In genomic region chr12:38110026-38110699, GRCh38 we compare ENCODE assay signal across 22 cellular contexts.
"Had no signal": no experiment of that assay in that cellular context is flagged by ENCODE, and none has a peak within 500 bp of the region (broad histone marks: within the 10 kb centered on the region; RNA-seq: fewer than 3 reads in every experiment).

No MANE protein-coding gene starts in this region.

- H3K36me3 ChIP-seq: esophagus muscularis mucosa, gastrocnemius medialis, heart right ventricle, lower lobe of right lung, neural progenitor cell, ovary, right lobe of liver, tibial artery, upper lobe of left lung, vagina had no signal

- H3K4me3 ChIP-seq: coronary artery, esophagus muscularis mucosa, gastrocnemius medialis, heart right ventricle, lower lobe of right lung, neural progenitor cell, ovary, right lobe of liver, tibial artery, upper lobe of left lung, vagina had no signal

- H3K9ac ChIP-seq: neural progenitor cell had no signal

- H3K9me3 ChIP-seq: esophagus muscularis mucosa, gastrocnemius medialis, heart right ventricle, lower lobe of right lung, ovary, right lobe of liver, tibial artery, upper lobe of left lung, vagina had no signal

- H3K27me3 ChIP-seq: esophagus muscularis mucosa, gastrocnemius medialis, heart right ventricle, neural progenitor cell, ovary, right lobe of liver, tibial artery, upper lobe of left lung, vagina had no signal

- H2AFZ ChIP-seq: neural progenitor cell had no signal

- ATAC-seq: gastrocnemius medialis; heart right ventricle; left lobe of liver; lower lobe of right lung; natural killer cell treated with Interleukin-12 subunit alpha and Interleukin-12 subunit beta and Interleukin-15 and Interleukin-18, amount 100 ng/mL, for 72 hours; stimulated activated effector memory CD8-positive, alpha-beta T cell treated with anti-CD3 and anti-CD28 coated beads, Interleukin-12 subunit alpha, Interleukin-12 subunit beta, amount 100 ng/mL, for 72 hours had no signal

- H3K4me1 ChIP-seq: esophagus muscularis mucosa, gastrocnemius medialis, heart right ventricle, lower lobe of right lung, neural progenitor cell, right lobe of liver, tibial artery, upper lobe of left lung, vagina had no signal

- H3K27ac ChIP-seq: coronary artery, esophagus muscularis mucosa, gastrocnemius medialis, heart right ventricle, lower lobe of right lung, neural progenitor cell, ovary, right lobe of liver, tibial artery, upper lobe of left lung, vagina had no signal

- H3K4me2 ChIP-seq: neural progenitor cell had no signal

- DNase-seq: effector CD4-positive, alpha-beta T cell; gastrocnemius medialis; heart right ventricle; hypothalamus; islet precursor cell; lower lobe of right lung; mesenchymal stem cell; midbrain; nucleus accumbens; ovary; right lobe of liver; stimulated activated CD4-positive, alpha-beta T cell treated with anti-CD3 and anti-CD28 coated beads, Interleukin-4, amount 100 ng/mL, for 1 hour; stimulated activated CD8-positive, alpha-beta memory T cell treated with anti-CD3 and anti-CD28 coated beads, Interleukin-4, amount 100 ng/mL, for 48 hours; tibial artery; upper lobe of left lung had no signal
